In the genomic region with DNA sequence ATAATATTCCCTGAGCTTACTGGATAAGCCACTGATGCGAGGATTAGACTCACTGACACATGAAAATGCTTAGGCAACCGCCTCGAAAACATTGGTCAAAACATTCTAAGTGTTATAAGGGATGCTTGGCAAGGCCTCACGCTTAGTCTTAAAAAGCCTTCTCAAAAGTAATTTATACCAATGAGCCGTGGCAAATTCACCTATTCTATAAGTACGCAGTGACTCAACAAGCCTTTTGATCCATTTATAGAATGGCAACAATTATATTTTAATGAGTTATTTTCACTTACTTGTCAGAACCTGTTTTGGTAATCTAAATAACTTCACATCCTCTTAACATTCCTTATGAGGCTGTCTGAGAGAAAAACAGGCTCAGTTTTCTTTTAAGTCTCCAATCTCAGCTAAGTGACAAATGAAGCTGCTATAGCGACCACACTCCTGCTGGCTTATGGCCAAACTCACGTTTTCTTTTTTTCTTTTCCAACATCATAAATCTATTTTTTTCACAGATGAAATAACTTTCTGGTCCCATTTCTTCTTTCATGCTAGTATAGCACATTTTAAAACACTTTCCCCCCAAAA, we compare ENCODE assay signal across 8 cellular contexts.
DNase-seq lines count a peak whose midpoint lies in the region; ATAC-seq and TF ChIP-seq lines count a peak whose summit lies in the region.

No MANE protein-coding gene starts in this region.

- intact Hi-C loops in PC-9 (cut with micrococcal nuclease; ENCODE audit: unreplicated experiment): loop anchor here (5.0 kb wide), 1 partner anchor 53 kb away; no protein-coding TSS in a partner anchor

- CTCF ChIA-PET in PC-9 (lab: Charles Lee): interaction anchor here (0.6 kb wide), 1 partner anchor 19 kb away, joined by 3 read pairs; no protein-coding TSS in a partner anchor

- H3K4me3 ChIP-seq in GM08714 (ENCODE audit: low read length): peak overlapping the region; percentile 72
- peak overlapping the region; percentile 61 for H3K4me3 ChIP-seq in PC-9
- H3K4me3 ChIP-seq in parathyroid adenoma (ENCODE audit: low read depth, low read length): peak overlapping the region; percentile 71

- BruUV-seq in PC-9 (replicated peaks; lab: Mats Ljungman, UMichigan): no TSS peak

- H4K20me1 ChIP-seq in PC-9 (ENCODE audit: insufficient read depth): peaks cover 4% of the 10 kb centered on the region; the same call in 1 of the 2 replicates

- TF ChIP-seq CTCF in PC-9 (conservative IDR thresholded peaks at IDR 0.05): no peak
- no peak for TF ChIP-seq CTCF in parathyroid adenoma (IDR thresholded peaks at IDR 0.05)
- no peak for TF ChIP-seq CTCF in GM10266 (IDR thresholded peaks at IDR 0.05; ENCODE audit: control insufficient read depth, insufficient read depth, low read depth, missing control alignments)

- POLR2A ChIA-PET in PC-9 (lab: Charles Lee; ENCODE audit: unreplicated experiment): no interaction called here

- H3K4me2 ChIP-seq in PC-9 (peak overlapping the region; percentile 100), parathyroid adenoma (ENCODE audit: low read length) (peak overlapping the region; percentile 64)

- no peak overlapping the region for H3K9ac ChIP-seq in parathyroid adenoma

- no peak overlapping the region for H2AFZ ChIP-seq in PC-9
- peak overlapping the region; percentile 77 for H2AFZ ChIP-seq in parathyroid adenoma

- H3K4me1 ChIP-seq in PC-9 (replicated peaks; ENCODE audit: insufficient read depth) (peaks cover 29% of the 10 kb centered on the region), parathyroid adenoma (peaks cover 28% of the 10 kb centered on the region)

- peak in 1 of 2 experiments; percentile 68 for DNase-seq in PC-9
- peak; percentile 43 for DNase-seq in epithelial cell of prostate (ENCODE audit: low read depth, low spot score)
- DNase-seq in SW480 (ENCODE audit: low spot score): no peak
- no peak for DNase-seq in GM10266 (ENCODE audit: extremely low spot score)
- no peak for DNase-seq in GDM1 (lab: John Stamatoyannopoulos, UW)

- H3K9me2 ChIP-seq in PC-9 (ENCODE audit: insufficient read depth): no peaks in the 10 kb centered on the region

- ATAC-seq in HG03521 (IDR thresholded peaks at IDR 0.05; ENCODE audit: unreplicated experiment): no peak

- peaks cover 57% of the 10 kb centered on the region for H3K79me2 ChIP-seq in PC-9 (ENCODE audit: low read depth)
- peaks cover 27% of the 10 kb centered on the region for H3K79me2 ChIP-seq in parathyroid adenoma

- H3K9me3 ChIP-seq in PC-9 (ENCODE audit: insufficient read depth, low read depth) (no peaks in the 10 kb centered on the region), parathyroid adenoma (ENCODE audit: control insufficient read depth, low read length) (no peaks in the 10 kb centered on the region)

- H3K27ac ChIP-seq in PC-9 (peak overlapping the region; percentile 88), epithelial cell of prostate (peak overlapping the region; percentile 84), parathyroid adenoma (peak overlapping the region; percentile 78)

- peaks cover 22% of the 10 kb centered on the region; the same call in 1 of the 2 replicates for H3F3A ChIP-seq in PC-9 (ENCODE audit: insufficient read depth, low read depth)

- H3K27me3 ChIP-seq in PC-9 (ENCODE audit: insufficient read depth, low read depth): no peaks in the 10 kb centered on the region
- no peaks in the 10 kb centered on the region for H3K27me3 ChIP-seq in parathyroid adenoma (ENCODE audit: control insufficient read depth, insufficient read depth, low read length)

- H3K36me3 ChIP-seq in PC-9 (ENCODE audit: low read depth) (no peaks in the 10 kb centered on the region), parathyroid adenoma (ENCODE audit: control insufficient read depth, insufficient read depth, low read length) (no peaks in the 10 kb centered on the region)
